Comparison of ENCODE assay signal across 1 cellular context in genomic region chr7:22855049-22855392, GRCh38.
TF ChIP-seq lines count a peak whose summit lies in the region.

No MANE protein-coding gene starts in this region.

TF ChIP-seq in SK-N-SH treated with all-trans-retinoic acid at 6 μM for 48 hours, 23 proteins besides CTCF, POLR2A, EP300 and RAD21 (continued from another document):
- TF ChIP-seq TSHZ2 (CRISPR knock-in tag; IDR thresholded peaks at IDR 0.05) (no peak), ARNTL (CRISPR knock-in tag; IDR thresholded peaks at IDR 0.05; ENCODE audit: borderline replicate concordance, low read depth) (no peak)
